In genomic region chr17:32110596-32110995, GRCh38 we compare ENCODE assay signal across 26 cellular contexts. TPM values are rescaled to one million over a fixed set of nuclear protein-coding genes. Genes with fewer than 3 reads are reported as not detected.
DNase-seq lines count a peak whose midpoint lies in the region; ATAC-seq, FAIRE-seq and TF ChIP-seq lines count a peak whose summit lies in the region.
"Had no signal": no experiment of that assay in that cellular context is flagged by ENCODE, and none has a peak within 500 bp of the region (broad histone marks: within the 10 kb centered on the region; RNA-seq: fewer than 3 reads in every experiment).

No MANE protein-coding gene starts in this region.

- no peaks in the 10 kb centered on the region for H3K36me3 ChIP-seq in endothelial cell of umbilical vein (ENCODE audit: control insufficient read depth in 2 of 2, extremely low read depth in 1 of 2, insufficient read depth in 2 of 2, low read length in 2 of 2)
- H3K36me3 ChIP-seq in vagina: no peaks in the 10 kb centered on the region
- H3K36me3 ChIP-seq in adrenal gland (replicated peaks in 1 of 2): no peaks in the 10 kb centered on the region

- no peaks in the 10 kb centered on the region for H3K9me1 ChIP-seq in endothelial cell of umbilical vein (replicated peaks; ENCODE audit: control insufficient read depth, extremely low read depth, insufficient read depth, low read length)

- H3K79me2 ChIP-seq in endothelial cell of umbilical vein (ENCODE audit: control insufficient read depth, insufficient read depth, low read length): no peaks in the 10 kb centered on the region

- no peak for TF ChIP-seq CTCF in activated CD8-positive, alpha-beta T cell treated with anti-CD3 and anti-CD28 coated beads for 36 hours (IDR thresholded peaks at IDR 0.05)
- TF ChIP-seq CTCF in WTC11 (IDR thresholded peaks at IDR 0.05) (no peak), endothelial cell of umbilical vein (IDR thresholded peaks at IDR 0.05; ENCODE audit: extremely low read depth in 1 of 2, insufficient read depth in 1 of 2, low read depth in 1 of 2, low read length in 2 of 2) (no peak), vagina (IDR thresholded peaks at IDR 0.05) (no peak), adrenal gland (IDR thresholded peaks at IDR 0.05) (no peak)

- H3K4me1 ChIP-seq in endothelial cell of umbilical vein (ENCODE audit: control insufficient read depth, extremely low read depth, insufficient read depth, low read length): peaks cover 9% of the 10 kb centered on the region
- peaks cover 10% of the 10 kb centered on the region for H3K4me1 ChIP-seq in vagina
- H3K4me1 ChIP-seq in adrenal gland (replicated peaks in 1 of 2): no peaks in the 10 kb centered on the region

- CTCF ChIA-PET in activated CD8-positive, alpha-beta T cell treated with anti-CD3 and anti-CD28 coated beads, Interleukin-2, amount 10 ng/mL, durations not matched to agents 7 days and 5 days (lab: Charles Lee): interaction anchor here (0.9 to 3.2 kb wide), 6 partner anchors 10 to 103 kb away, joined by 3 to 17 read pairs (median 8); partner anchors contain the start of gene LRRC37B
- CTCF ChIA-PET in activated CD8-positive, alpha-beta T cell treated with anti-CD3 and anti-CD28 coated beads for 36 hours (lab: Charles Lee): interaction anchor here (1.0 kb wide), 1 partner anchor 10 kb away, joined by 3 read pairs; no protein-coding TSS in a partner anchor
- CTCF ChIA-PET in WTC11 (lab: Charles Lee): interaction anchor here (1.2 to 2.0 kb wide), 7 partner anchors 9 to 209 kb away, joined by 3 to 15 read pairs (median 5); partner anchors contain the start of genes LRRC37B and UTP6
- CTCF ChIA-PET in endothelial cell of umbilical vein (lab: Charles Lee): interaction anchor here (1.0 to 3.1 kb wide), 8 partner anchors 8 to 121 kb away, joined by 3 to 16 read pairs (median 4); partner anchors contain the start of gene LRRC37B

- H4K20me1 ChIP-seq in endothelial cell of umbilical vein (replicated peaks; ENCODE audit: control insufficient read depth, extremely low read depth, insufficient read depth, low read length): no peaks in the 10 kb centered on the region

- no peak overlapping the region for H3K27ac ChIP-seq in endothelial cell of umbilical vein (ENCODE audit: insufficient read depth, low read depth, low read length)
- H3K27ac ChIP-seq in vagina: no peak overlapping the region
- no peak overlapping the region for H3K27ac ChIP-seq in adrenal gland
- H3K27ac ChIP-seq: 22Rv1, C4-2B, KMS-11 had no signal

- WGBS in adrenal gland, 4 donors: 82 to 89% (median 87%) methylated on average over 15 to 21 of the region's 21 CpGs

- H3K4me1 Mint-ChIP-seq in activated CD8-positive, alpha-beta T cell treated with anti-CD3 and anti-CD28 coated beads, Interleukin-2, amount 10 ng/mL, durations not matched to agents 7 days and 5 days (ENCODE audit: low read depth): peaks cover 36% of the 10 kb centered on the region
- H3K4me1 Mint-ChIP-seq in activated CD8-positive, alpha-beta T cell treated with anti-CD3 and anti-CD28 coated beads for 36 hours (ENCODE audit: low read depth): peaks cover 20% of the 10 kb centered on the region
- H3K4me1 Mint-ChIP-seq in WTC11: peaks cover 30% of the 10 kb centered on the region

- H3K4me3 Mint-ChIP-seq in activated CD8-positive, alpha-beta T cell treated with anti-CD3 and anti-CD28 coated beads, Interleukin-2, amount 10 ng/mL, durations not matched to agents 7 days and 5 days: no peak overlapping the region
- no peak overlapping the region for H3K4me3 Mint-ChIP-seq in activated CD8-positive, alpha-beta T cell treated with anti-CD3 and anti-CD28 coated beads for 36 hours
- no peak overlapping the region for H3K4me3 Mint-ChIP-seq in WTC11
- H3K4me3 Mint-ChIP-seq: B cell; CD8-positive, alpha-beta T cell had no signal

- dilution Hi-C loops in endothelial cell of umbilical vein (cut with MboI; ENCODE audit: extremely low pct_ligation_motif_present, low sequenced_read_pairs): no loop called here

- H3K27ac Mint-ChIP-seq in activated CD8-positive, alpha-beta T cell treated with anti-CD3 and anti-CD28 coated beads, Interleukin-2, amount 10 ng/mL, durations not matched to agents 7 days and 5 days: no peak overlapping the region
- no peak overlapping the region for H3K27ac Mint-ChIP-seq in activated CD8-positive, alpha-beta T cell treated with anti-CD3 and anti-CD28 coated beads for 36 hours
- peak overlapping the region; percentile 63; the same call in 1 of the 2 replicates for H3K27ac Mint-ChIP-seq in WTC11
- H3K27ac Mint-ChIP-seq: B cell; CD8-positive, alpha-beta T cell had no signal

- TF ChIP-seq POLR2A in endothelial cell of umbilical vein (IDR thresholded peaks at IDR 0.05; ENCODE audit: low read depth, low read length) (no peak), vagina (IDR thresholded peaks at IDR 0.05) (no peak), adrenal gland (IDR thresholded peaks at IDR 0.05) (no peak)

- POLR2A ChIA-PET in activated CD8-positive, alpha-beta T cell treated with anti-CD3 and anti-CD28 coated beads, Interleukin-2, amount 10 ng/mL, durations not matched to agents 7 days and 5 days (lab: Charles Lee): no interaction called here
- POLR2A ChIA-PET in activated CD8-positive, alpha-beta T cell treated with anti-CD3 and anti-CD28 coated beads for 36 hours (lab: Charles Lee): no interaction called here
- POLR2A ChIA-PET in WTC11 (lab: Charles Lee) (interaction anchor here (1.2 kb wide), 1 partner anchor 9 kb away, joined by 3 read pairs; no protein-coding TSS in a partner anchor), endothelial cell of umbilical vein (lab: Charles Lee) (no interaction called here)

- peak overlapping the region; percentile 91 for H2AFZ ChIP-seq in endothelial cell of umbilical vein (ENCODE audit: low read depth, low read length)

- peak overlapping the region; percentile 14 for H3K4me2 ChIP-seq in endothelial cell of umbilical vein (ENCODE audit: insufficient read depth, low read length)
- H3K4me2 ChIP-seq: KMS-11, SK-N-SH had no signal

- no peak for FAIRE-seq in endothelial cell of umbilical vein (lab: Jason Lieb, UNC)
- FAIRE-seq: GM12878, H54 had no signal

- peak; percentile 15 for DNase-seq in activated CD8-positive, alpha-beta T cell treated with anti-CD3 and anti-CD28 coated beads, Interleukin-2, amount 10 ng/mL, durations not matched to agents 7 days and 5 days
- DNase-seq in activated CD8-positive, alpha-beta T cell treated with anti-CD3 and anti-CD28 coated beads for 36 hours: no peak
- DNase-seq in WTC11 (ENCODE audit: low spot score) (no peak), endothelial cell of umbilical vein (ENCODE audit: low read depth, low spot score) (no peak), vagina (ENCODE audit: extremely low spot score in 2 of 2) (peak; percentile 62 to 79), adrenal gland (no peak), NCI-H2107 (lab: John Stamatoyannopoulos, UW) (no peak)
- DNase-seq: DMS 273 treated with DMSO at 0.1 percent for 48 hours, DMS79, EL, GDM1, MM.1S, NCI-H2029, NCI-H2227 treated with DMSO at 0.1 percent for 48 hours, NCI-H526 treated with DMSO at 0.1 percent for 48 hours, OCI-M1, SIG-M5, SK-N-SH had no signal

- no peak overlapping the region for H3K9ac ChIP-seq in endothelial cell of umbilical vein (replicated peaks; ENCODE audit: extremely low read depth, insufficient read depth, low read length)
- H3K9ac ChIP-seq: KMS-11, SK-N-SH had no signal

- no peak for ATAC-seq in activated CD8-positive, alpha-beta T cell treated with anti-CD3 and anti-CD28 coated beads, Interleukin-2, amount 10 ng/mL, durations not matched to agents 7 days and 5 days
- no peak for ATAC-seq in activated CD8-positive, alpha-beta T cell treated with anti-CD3 and anti-CD28 coated beads for 36 hours
- ATAC-seq in WTC11 (no peak), GM21390 (IDR thresholded peaks at IDR 0.05; ENCODE audit: unreplicated experiment) (no peak)

- H3K27me3 ChIP-seq in endothelial cell of umbilical vein (ENCODE audit: control insufficient read depth in 2 of 2, insufficient read depth in 2 of 2, low read length in 2 of 2): no peaks in the 10 kb centered on the region
- no peaks in the 10 kb centered on the region for H3K27me3 ChIP-seq in vagina
- H3K27me3 ChIP-seq in adrenal gland: no peaks in the 10 kb centered on the region

- no peaks in the 10 kb centered on the region for H3K27me3 Mint-ChIP-seq in activated CD8-positive, alpha-beta T cell treated with anti-CD3 and anti-CD28 coated beads, Interleukin-2, amount 10 ng/mL, durations not matched to agents 7 days and 5 days (ENCODE audit: low read depth)
- H3K27me3 Mint-ChIP-seq in activated CD8-positive, alpha-beta T cell treated with anti-CD3 and anti-CD28 coated beads for 36 hours: no peaks in the 10 kb centered on the region
- H3K27me3 Mint-ChIP-seq in WTC11 (ENCODE audit: low read depth): no peaks in the 10 kb centered on the region
- H3K27me3 Mint-ChIP-seq: B cell had no signal

- no peaks in the 10 kb centered on the region for H3K9me3 Mint-ChIP-seq in activated CD8-positive, alpha-beta T cell treated with anti-CD3 and anti-CD28 coated beads, Interleukin-2, amount 10 ng/mL, durations not matched to agents 7 days and 5 days (ENCODE audit: insufficient read depth)
- no peaks in the 10 kb centered on the region for H3K9me3 Mint-ChIP-seq in activated CD8-positive, alpha-beta T cell treated with anti-CD3 and anti-CD28 coated beads for 36 hours
- no peaks in the 10 kb centered on the region for H3K9me3 Mint-ChIP-seq in WTC11
- H3K9me3 Mint-ChIP-seq: CD8-positive, alpha-beta T cell had no signal

- intact Hi-C loops in activated CD8-positive, alpha-beta T cell treated with anti-CD3 and anti-CD28 coated beads for 36 hours (cut with micrococcal nuclease): no loop called here
- intact Hi-C loops in endothelial cell of umbilical vein (cut with micrococcal nuclease) (no loop called here), vagina (cut with DNase I) (no loop called here), adrenal gland (cut with DNase I) (no loop called here)

- no peaks in the 10 kb centered on the region for H3K36me3 Mint-ChIP-seq in activated CD8-positive, alpha-beta T cell treated with anti-CD3 and anti-CD28 coated beads, Interleukin-2, amount 10 ng/mL, durations not matched to agents 7 days and 5 days (ENCODE audit: low read depth)
- no peaks in the 10 kb centered on the region for H3K36me3 Mint-ChIP-seq in activated CD8-positive, alpha-beta T cell treated with anti-CD3 and anti-CD28 coated beads for 36 hours (ENCODE audit: low read depth)
- H3K36me3 Mint-ChIP-seq in WTC11: no peaks in the 10 kb centered on the region
- H3K36me3 Mint-ChIP-seq: CD8-positive, alpha-beta T cell had no signal

- H3K9me3 ChIP-seq in endothelial cell of umbilical vein (replicated peaks; ENCODE audit: control insufficient read depth, insufficient read depth, low read length): no peaks in the 10 kb centered on the region
- no peaks in the 10 kb centered on the region for H3K9me3 ChIP-seq in vagina
- no peaks in the 10 kb centered on the region for H3K9me3 ChIP-seq in adrenal gland (replicated peaks in 1 of 3)
- H3K9me3 ChIP-seq: SK-N-SH had no signal

- H3K4me3 ChIP-seq in endothelial cell of umbilical vein (replicated peaks in 1 of 3; ENCODE audit: insufficient read depth in 1 of 3, low read depth in 1 of 3, low read length in 3 of 3): no peak overlapping the region
- no peak overlapping the region for H3K4me3 ChIP-seq in vagina
- H3K4me3 ChIP-seq in adrenal gland: no peak overlapping the region
- H3K4me3 ChIP-seq: GM12878 had no signal

- no TSS peak for BruUV-seq in endothelial cell of umbilical vein (replicated peaks; lab: Mats Ljungman, UMichigan)

RNA-seq across cellular contexts. Expression of gene RHOT1, which starts 31.7 kb away (rescaled TPM):
- 10 to 100 TPM; 29.9 to 31.4 TPM for total RNA-seq in activated CD8-positive, alpha-beta T cell treated with anti-CD3 and anti-CD28 coated beads, Interleukin-2, amount 10 ng/mL, durations not matched to agents 7 days and 5 days
- total RNA-seq in activated CD8-positive, alpha-beta T cell treated with anti-CD3 and anti-CD28 coated beads for 36 hours: 10 to 100 TPM; 25.8 to 27.2 TPM
- 28.9 to 32.8 TPM (median 32.4 TPM) in 3 replicates for total RNA-seq in WTC11 (2021)
- 22.0 and 23.5 TPM in 2 replicates for total RNA-seq in endothelial cell of umbilical vein
- polyA plus RNA-seq in endothelial cell of umbilical vein: 22.1 and 28.8 TPM in 2 replicates
- polyA plus RNA-seq in endothelial cell of umbilical vein (2011; cell fraction: cytosol; rRNA removed): 30.1 and 30.5 TPM in 2 replicates
- 35.8 and 46.0 TPM in 2 replicates for polyA plus RNA-seq in endothelial cell of umbilical vein (2011; cell fraction: nucleus; rRNA removed)
- 22.4 and 26.7 TPM in 2 replicates for polyA plus RNA-seq in endothelial cell of umbilical vein (2012)
- polyA minus RNA-seq in endothelial cell of umbilical vein: 40.0 and 41.7 TPM in 2 replicates
- 18.0 TPM for polyA minus RNA-seq in endothelial cell of umbilical vein (2011; cell fraction: cytosol; rRNA and poly(A)+ RNA removed)
- polyA minus RNA-seq in endothelial cell of umbilical vein (2011; cell fraction: nucleus; rRNA and poly(A)+ RNA removed): 47.5 and 66.6 TPM in 2 replicates
- total RNA-seq in vagina: 46.2 TPM
- total RNA-seq in adrenal gland: 10 to 100 TPM; 44.2 to 86.0 (median 60.5) TPM
- 10 to 100 TPM; 75.3 to 97.7 (median 86.4) TPM for polyA plus RNA-seq in adrenal gland

Comparison
In these comparisons a context has a peak if more than half of its experiments do, and no peak if none do; other contexts are left out.
1. DNase-seq: peak in activated CD8-positive, alpha-beta T cell treated with anti-CD3 and anti-CD28 coated beads, Interleukin-2, amount 10 ng/mL, durations not matched to agents 7 days and 5 days (single experiment) and vagina (2 of 2); none in activated CD8-positive, alpha-beta T cell treated with anti-CD3 and anti-CD28 coated beads for 36 hours (single experiment), WTC11 (single experiment), endothelial cell of umbilical vein (single experiment), adrenal gland (0 of 7) and NCI-H2107 (single experiment).